ENCODE assay signal across 1 cellular context in the genomic region with DNA sequence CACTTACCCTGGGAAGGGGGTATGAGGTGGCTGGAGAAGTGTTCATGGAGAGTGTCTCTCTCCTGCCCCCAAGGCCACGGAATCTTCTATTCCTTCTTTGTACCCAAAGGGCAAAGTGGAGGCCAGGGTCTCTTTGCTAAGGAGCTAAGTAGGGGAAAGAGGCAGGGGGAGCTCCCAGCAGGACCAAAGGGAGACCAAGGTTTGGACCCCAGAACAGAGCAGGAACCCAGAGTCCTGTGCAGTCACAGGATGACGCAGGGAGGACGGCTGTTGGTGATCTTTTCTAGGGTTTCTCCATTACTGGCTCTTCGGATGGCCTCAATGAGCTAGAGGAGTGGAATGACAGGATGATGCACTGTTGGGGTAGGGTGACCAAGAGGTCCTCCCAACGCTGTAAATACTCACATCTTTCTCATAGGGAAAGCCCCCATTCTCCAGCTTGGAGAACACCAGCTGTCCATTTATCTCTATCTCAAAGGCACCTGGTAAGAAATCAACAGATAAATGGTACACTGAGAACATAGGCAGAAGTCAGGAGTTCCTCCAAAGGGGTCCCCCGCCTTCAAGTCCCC.
TF ChIP-seq lines count a peak whose summit lies in the region.

No MANE protein-coding gene starts in this region.

TF ChIP-seq in K562, 482 proteins besides CTCF, POLR2A, EP300 and RAD21:
- no peak for TF ChIP-seq MYC (IDR thresholded peaks at IDR 0.05; ENCODE audit: low read depth, low read length)
- TF ChIP-seq MYC (CRISPR knock-in tag; IDR thresholded peaks at IDR 0.05; ENCODE audit: borderline replicate concordance, low read depth): no peak
- TF ChIP-seq CREM (IDR thresholded peaks at IDR 0.05; ENCODE audit: low read depth): no peak
- no peak for TF ChIP-seq NFXL1 (CRISPR knock-in tag; IDR thresholded peaks at IDR 0.05)
- TF ChIP-seq ZFP36 (IDR thresholded peaks at IDR 0.05; ENCODE audit: low read depth, low read length, partially characterized antibody): no peak
- no peak for TF ChIP-seq GABPA (tag; conservative IDR thresholded peaks at IDR 0.05; ENCODE audit: low read depth)
- no peak for TF ChIP-seq ZNF408 (CRISPR knock-in tag; IDR thresholded peaks at IDR 0.05; ENCODE audit: low read depth)
- TF ChIP-seq, protein P1, sequence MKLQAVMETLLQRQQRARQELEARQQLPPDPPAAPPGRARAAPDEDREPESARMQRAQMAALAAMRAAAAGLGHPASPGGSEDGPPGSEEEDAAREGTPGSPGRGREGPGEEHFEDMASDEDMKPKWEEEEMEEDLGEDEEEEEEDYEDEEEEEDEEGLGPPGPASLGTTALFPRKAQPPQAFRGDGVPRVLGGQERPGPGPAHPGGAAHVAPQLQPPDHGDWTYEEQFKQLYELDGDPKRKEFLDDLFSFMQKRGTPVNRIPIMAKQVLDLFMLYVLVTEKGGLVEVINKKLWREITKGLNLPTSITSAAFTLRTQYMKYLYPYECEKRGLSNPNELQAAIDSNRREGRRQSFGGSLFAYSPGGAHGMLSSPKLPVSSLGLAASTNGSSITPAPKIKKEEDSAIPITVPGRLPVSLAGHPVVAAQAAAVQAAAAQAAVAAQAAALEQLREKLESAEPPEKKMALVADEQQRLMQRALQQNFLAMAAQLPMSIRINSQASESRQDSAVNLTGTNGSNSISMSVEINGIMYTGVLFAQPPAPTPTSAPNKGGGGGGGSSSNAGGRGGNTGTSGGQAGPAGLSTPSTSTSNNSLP (IDR thresholded peaks at IDR 0.05; ENCODE audit: borderline replicate concordance, low read depth, low read length): no peak
- TF ChIP-seq, protein P2, sequence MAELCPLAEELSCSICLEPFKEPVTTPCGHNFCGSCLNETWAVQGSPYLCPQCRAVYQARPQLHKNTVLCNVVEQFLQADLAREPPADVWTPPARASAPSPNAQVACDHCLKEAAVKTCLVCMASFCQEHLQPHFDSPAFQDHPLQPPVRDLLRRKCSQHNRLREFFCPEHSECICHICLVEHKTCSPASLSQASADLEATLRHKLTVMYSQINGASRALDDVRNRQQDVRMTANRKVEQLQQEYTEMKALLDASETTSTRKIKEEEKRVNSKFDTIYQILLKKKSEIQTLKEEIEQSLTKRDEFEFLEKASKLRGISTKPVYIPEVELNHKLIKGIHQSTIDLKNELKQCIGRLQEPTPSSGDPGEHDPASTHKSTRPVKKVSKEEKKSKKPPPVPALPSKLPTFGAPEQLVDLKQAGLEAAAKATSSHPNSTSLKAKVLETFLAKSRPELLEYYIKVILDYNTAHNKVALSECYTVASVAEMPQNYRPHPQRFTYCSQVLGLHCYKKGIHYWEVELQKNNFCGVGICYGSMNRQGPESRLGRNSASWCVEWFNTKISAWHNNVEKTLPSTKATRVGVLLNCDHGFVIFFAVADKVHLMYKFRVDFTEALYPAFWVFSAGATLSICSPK (IDR thresholded peaks at IDR 0.05; ENCODE audit: borderline replicate concordance): no peak
- TF ChIP-seq CSDE1 (IDR thresholded peaks at IDR 0.05): no peak
- no peak for TF ChIP-seq U2AF2 (optimal IDR thresholded peaks at IDR 0.05; ENCODE audit: low read depth, low read length)
- no peak for TF ChIP-seq ZNF830 (CRISPR knock-in tag; IDR thresholded peaks at IDR 0.05)
- TF ChIP-seq, protein P3, sequence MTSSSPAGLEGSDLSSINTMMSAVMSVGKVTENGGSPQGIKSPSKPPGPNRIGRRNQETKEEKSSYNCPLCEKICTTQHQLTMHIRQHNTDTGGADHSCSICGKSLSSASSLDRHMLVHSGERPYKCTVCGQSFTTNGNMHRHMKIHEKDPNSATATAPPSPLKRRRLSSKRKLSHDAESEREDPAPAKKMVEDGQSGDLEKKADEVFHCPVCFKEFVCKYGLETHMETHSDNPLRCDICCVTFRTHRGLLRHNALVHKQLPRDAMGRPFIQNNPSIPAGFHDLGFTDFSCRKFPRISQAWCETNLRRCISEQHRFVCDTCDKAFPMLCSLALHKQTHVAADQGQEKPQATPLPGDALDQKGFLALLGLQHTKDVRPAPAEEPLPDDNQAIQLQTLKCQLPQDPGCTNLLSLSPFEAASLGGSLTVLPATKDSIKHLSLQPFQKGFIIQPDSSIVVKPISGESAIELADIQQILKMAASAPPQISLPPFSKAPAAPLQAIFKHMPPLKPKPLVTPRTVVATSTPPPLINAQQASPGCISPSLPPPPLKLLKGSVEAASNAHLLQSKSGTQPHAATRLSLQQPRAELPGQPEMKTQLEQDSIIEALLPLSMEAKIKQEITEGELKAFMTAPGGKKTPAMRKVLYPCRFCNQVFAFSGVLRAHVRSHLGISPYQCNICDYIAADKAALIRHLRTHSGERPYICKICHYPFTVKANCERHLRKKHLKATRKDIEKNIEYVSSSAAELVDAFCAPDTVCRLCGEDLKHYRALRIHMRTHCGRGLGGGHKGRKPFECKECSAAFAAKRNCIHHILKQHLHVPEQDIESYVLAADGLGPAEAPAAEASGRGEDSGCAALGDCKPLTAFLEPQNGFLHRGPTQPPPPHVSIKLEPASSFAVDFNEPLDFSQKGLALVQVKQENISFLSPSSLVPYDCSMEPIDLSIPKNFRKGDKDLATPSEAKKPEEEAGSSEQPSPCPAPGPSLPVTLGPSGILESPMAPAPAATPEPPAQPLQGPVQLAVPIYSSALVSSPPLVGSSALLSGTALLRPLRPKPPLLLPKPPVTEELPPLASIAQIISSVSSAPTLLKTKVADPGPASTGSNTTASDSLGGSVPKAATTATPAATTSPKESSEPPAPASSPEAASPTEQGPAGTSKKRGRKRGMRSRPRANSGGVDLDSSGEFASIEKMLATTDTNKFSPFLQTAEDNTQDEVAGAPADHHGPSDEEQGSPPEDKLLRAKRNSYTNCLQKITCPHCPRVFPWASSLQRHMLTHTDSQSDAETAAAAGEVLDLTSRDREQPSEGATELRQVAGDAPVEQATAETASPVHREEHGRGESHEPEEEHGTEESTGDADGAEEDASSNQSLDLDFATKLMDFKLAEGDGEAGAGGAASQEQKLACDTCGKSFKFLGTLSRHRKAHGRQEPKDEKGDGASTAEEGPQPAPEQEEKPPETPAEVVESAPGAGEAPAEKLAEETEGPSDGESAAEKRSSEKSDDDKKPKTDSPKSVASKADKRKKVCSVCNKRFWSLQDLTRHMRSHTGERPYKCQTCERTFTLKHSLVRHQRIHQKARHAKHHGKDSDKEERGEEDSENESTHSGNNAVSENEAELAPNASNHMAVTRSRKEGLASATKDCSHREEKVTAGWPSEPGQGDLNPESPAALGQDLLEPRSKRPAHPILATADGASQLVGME (CRISPR knock-in tag; IDR thresholded peaks at IDR 0.05): no peak
- TF ChIP-seq, protein P4, sequence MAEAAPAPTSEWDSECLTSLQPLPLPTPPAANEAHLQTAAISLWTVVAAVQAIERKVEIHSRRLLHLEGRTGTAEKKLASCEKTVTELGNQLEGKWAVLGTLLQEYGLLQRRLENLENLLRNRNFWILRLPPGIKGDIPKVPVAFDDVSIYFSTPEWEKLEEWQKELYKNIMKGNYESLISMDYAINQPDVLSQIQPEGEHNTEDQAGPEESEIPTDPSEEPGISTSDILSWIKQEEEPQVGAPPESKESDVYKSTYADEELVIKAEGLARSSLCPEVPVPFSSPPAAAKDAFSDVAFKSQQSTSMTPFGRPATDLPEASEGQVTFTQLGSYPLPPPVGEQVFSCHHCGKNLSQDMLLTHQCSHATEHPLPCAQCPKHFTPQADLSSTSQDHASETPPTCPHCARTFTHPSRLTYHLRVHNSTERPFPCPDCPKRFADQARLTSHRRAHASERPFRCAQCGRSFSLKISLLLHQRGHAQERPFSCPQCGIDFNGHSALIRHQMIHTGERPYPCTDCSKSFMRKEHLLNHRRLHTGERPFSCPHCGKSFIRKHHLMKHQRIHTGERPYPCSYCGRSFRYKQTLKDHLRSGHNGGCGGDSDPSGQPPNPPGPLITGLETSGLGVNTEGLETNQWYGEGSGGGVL (CRISPR knock-in tag; IDR thresholded peaks at IDR 0.05): no peak
- no peak for TF ChIP-seq NCOR1 (IDR thresholded peaks at IDR 0.05)
- TF ChIP-seq ZNF79 (CRISPR knock-in tag; IDR thresholded peaks at IDR 0.05; ENCODE audit: low read depth): no peak
- TF ChIP-seq NR1H2 (CRISPR knock-in tag; IDR thresholded peaks at IDR 0.05): no peak
- no peak for TF ChIP-seq TRIM24 (IDR thresholded peaks at IDR 0.05)
